ENCODE assay signal across 9 cellular contexts in genomic region chr7:128738570-128739047, GRCh38. TPM values are rescaled to one million over a fixed set of nuclear protein-coding genes. Genes with fewer than 3 reads are reported as not detected.
DNase-seq lines count a peak whose midpoint lies in the region; ATAC-seq and TF ChIP-seq lines count a peak whose summit lies in the region.
"Had no signal": no experiment of that assay in that cellular context is flagged by ENCODE, and none has a peak within 500 bp of the region (broad histone marks: within the 10 kb centered on the region; RNA-seq: fewer than 3 reads in every experiment).

No MANE protein-coding gene starts in this region.

- peak overlapping the region; percentile 99 for H3K4me3 Mint-ChIP-seq in HFFc6
- H3K4me3 Mint-ChIP-seq in T-helper 17 cell: peak overlapping the region; percentile 100
- H3K4me3 Mint-ChIP-seq in osteocyte (ENCODE audit: unreplicated experiment): peak overlapping the region; percentile 91

- TF ChIP-seq CTCF in GM10248 (IDR thresholded peaks at IDR 0.05; ENCODE audit: control extremely low read depth, extremely low read depth, low read depth, missing control alignments) (no peak), HFFc6 (IDR thresholded peaks at IDR 0.05) (no peak), fibroblast of mammary gland (conservative IDR thresholded peaks at IDR 0.05; ENCODE audit: control insufficient read depth, insufficient read depth, low read depth, low read length) (no peak), osteocyte (IDR thresholded peaks at IDR 0.05) (no peak)

- peaks cover 55% of the 10 kb centered on the region for H3K4me1 Mint-ChIP-seq in HFFc6 (ENCODE audit: low read depth)
- H3K4me1 Mint-ChIP-seq in T-helper 17 cell: peaks cover 35% of the 10 kb centered on the region
- H3K4me1 Mint-ChIP-seq in osteocyte (ENCODE audit: unreplicated experiment): peaks cover 42% of the 10 kb centered on the region

- CTCF ChIA-PET in GM10248 (lab: Yijun Ruan, JAX): interaction anchor here (1.0 to 7.7 kb wide), 9 partner anchors 9 to 341 kb away, joined by 3 to 48 read pairs (median 3); no protein-coding TSS in a partner anchor

- DNase-seq in GM10248 (ENCODE audit: extremely low spot score) (peak; percentile 26), HFFc6 (no peak), T-helper 17 cell (no peak), fibroblast of mammary gland (ENCODE audit: low read depth) (peak; percentile 67), osteocyte (ENCODE audit: extremely low spot score, unreplicated experiment) (no peak), COR-L47 (lab: John Stamatoyannopoulos, UW) (no peak), NCI-H2081 (lab: John Stamatoyannopoulos, UW) (no peak)
- no peak for DNase-seq in effector CD4-positive, alpha-beta T cell

- H3K27me3 Mint-ChIP-seq in HFFc6 (ENCODE audit: insufficient read depth) (peaks cover 20% of the 10 kb centered on the region), T-helper 17 cell (peaks cover 9% of the 10 kb centered on the region), osteocyte (ENCODE audit: unreplicated experiment) (no peaks in the 10 kb centered on the region)

- no peaks in the 10 kb centered on the region; the same call in 1 of the 2 replicates for H3K9me3 Mint-ChIP-seq in HFFc6
- H3K9me3 Mint-ChIP-seq in osteocyte (ENCODE audit: unreplicated experiment): no peaks in the 10 kb centered on the region

- peak overlapping the region; percentile 55 for H3K4me3 ChIP-seq in fibroblast of mammary gland (ENCODE audit: control insufficient read depth, low read depth, low read length)

- peaks cover 34% of the 10 kb centered on the region for H3K36me3 Mint-ChIP-seq in HFFc6 (ENCODE audit: low read depth)
- peaks cover 5% of the 10 kb centered on the region for H3K36me3 Mint-ChIP-seq in T-helper 17 cell (ENCODE audit: low read depth)
- peaks cover 6% of the 10 kb centered on the region for H3K36me3 Mint-ChIP-seq in osteocyte (ENCODE audit: unreplicated experiment)

- no peaks in the 10 kb centered on the region for H3K9me3 ChIP-seq in T-helper 17 cell (ENCODE audit: control insufficient read depth, low read length, poor library complexity, severe bottlenecking)

- POLR2A ChIA-PET in GM10248 (lab: Yijun Ruan, JAX): interaction anchor here (0.7 to 1.2 kb wide), 2 partner anchors 9 to 145 kb away, joined by 3 read pairs; no protein-coding TSS in a partner anchor

- ATAC-seq in T-helper 17 cell: no peak

- H3K27ac Mint-ChIP-seq in HFFc6 (peak overlapping the region; percentile 100), T-helper 17 cell (peak overlapping the region; percentile 98), osteocyte (ENCODE audit: unreplicated experiment) (peak overlapping the region; percentile 97)

RNA-seq across cellular contexts. Expression of gene CALU, which starts 0.6 kb away (rescaled TPM):
- total RNA-seq in HFFc6 (2021; fragmentation: NEBNext Ultra II Directional; extraction: Animal tissue kit (Norgen Biotek cat#: 25700)): 100 to 1,000 TPM; 821 to 941 (median 887) TPM
- total RNA-seq in T-helper 17 cell (10 to 100 TPM; 19.9 to 28.1 TPM), osteocyte (516 and 530 TPM in 2 replicates)

RNA-seq across cellular contexts. Expression of gene OPN1SW, which starts 37.0 kb away (rescaled TPM):
- total RNA-seq in HFFc6 (2021; fragmentation: NEBNext Ultra II Directional; extraction: Animal tissue kit (Norgen Biotek cat#: 25700)): not detected
- total RNA-seq in T-helper 17 cell: not detected
- total RNA-seq in osteocyte: not detected in 2 replicates
- total RNA-seq: activated CD8-positive, alpha-beta memory T cell treated with anti-CD3 and anti-CD28 coated beads for 36 hours had no signal

RNA-seq across cellular contexts. Expression of gene CCDC136, which starts 53.2 kb away (rescaled TPM):
- total RNA-seq in HFFc6 (2021; fragmentation: NEBNext Ultra II Directional; extraction: Animal tissue kit (Norgen Biotek cat#: 25700)): 10 to 100 TPM in 4 of 6 experiments, 1 to 10 TPM in 2; 7.4 to 16.5 (median 13.7) TPM
- total RNA-seq in T-helper 17 cell (1 to 10 TPM; 7.5 to 7.7 TPM), osteocyte (10.8 and 13.3 TPM in 2 replicates)

Comparison
In these comparisons a context has a peak if more than half of its experiments do, and no peak if none do; other contexts are left out.
1. DNase-seq: peak in GM10248 (single experiment) and fibroblast of mammary gland (single experiment); none in HFFc6 (single experiment), T-helper 17 cell (0 of 3), osteocyte (single experiment), effector CD4-positive, alpha-beta T cell (single experiment), COR-L47 (single experiment) and NCI-H2081 (0 of 2).
2. RNA of gene CALU, which starts 0.6 kb away (total RNA-seq): 821 to 941 TPM in HFFc6 and 516 to 530 TPM in osteocyte; 19.9 to 28.1 TPM in T-helper 17 cell; every median in the first group is over 10 times any median in the second.
3. Peak in every context shown above with its lines, with median percentiles within 50 percentile points of each other: H3K27ac Mint-ChIP-seq and H3K4me3 Mint-ChIP-seq.